Comparison of ENCODE assay signal across 1 cellular context in genomic region chr2:61416871-61417645, GRCh38.
TF ChIP-seq lines count a peak whose summit lies in the region.

No MANE protein-coding gene starts in this region.

TF ChIP-seq in HepG2, 621 proteins besides CTCF, POLR2A, EP300 and RAD21 (continued from another document):
- TF ChIP-seq ZNF18 (CRISPR knock-in tag; IDR thresholded peaks at IDR 0.05; ENCODE audit: insufficient replicate concordance) = peak; percentile 27
- TF ChIP-seq ZNF878 (CRISPR knock-in tag; IDR thresholded peaks at IDR 0.05) = no peak
- no peak for TF ChIP-seq CHD4 (IDR thresholded peaks at IDR 0.05; ENCODE audit: borderline replicate concordance, low read length)
- TF ChIP-seq RXRA (CRISPR knock-in tag; IDR thresholded peaks at IDR 0.05) = no peak
- TF ChIP-seq NAIF1 (CRISPR knock-in tag; IDR thresholded peaks at IDR 0.05; ENCODE audit: borderline replicate concordance) = no peak
- TF ChIP-seq SNAPC4 (CRISPR knock-in tag; IDR thresholded peaks at IDR 0.05) = no peak
- TF ChIP-seq ZHX1 (CRISPR knock-in tag; IDR thresholded peaks at IDR 0.05; ENCODE audit: low read depth) = no peak
- no peak for TF ChIP-seq PRDM4 (CRISPR knock-in tag; IDR thresholded peaks at IDR 0.05; ENCODE audit: borderline replicate concordance)
- no peak for TF ChIP-seq ZNF260 (CRISPR knock-in tag; IDR thresholded peaks at IDR 0.05; ENCODE audit: borderline replicate concordance, low read depth)
- TF ChIP-seq ZNF235 (CRISPR knock-in tag; IDR thresholded peaks at IDR 0.05; ENCODE audit: borderline replicate concordance) = no peak
- no peak for TF ChIP-seq ZNF607 (CRISPR knock-in tag; IDR thresholded peaks at IDR 0.05; ENCODE audit: borderline replicate concordance)
- no peak for TF ChIP-seq RNF219 (CRISPR knock-in tag; IDR thresholded peaks at IDR 0.05)
- no peak for TF ChIP-seq ZNF639 (CRISPR knock-in tag; conservative IDR thresholded peaks at IDR 0.05)
- TF ChIP-seq CEBPZ (IDR thresholded peaks at IDR 0.05; ENCODE audit: low read length) = no peak
- no peak for TF ChIP-seq ZNF768 (CRISPR knock-in tag; IDR thresholded peaks at IDR 0.05)
- peak; percentile 48; the same call in 1 of the 2 replicates for TF ChIP-seq MAFF (IDR thresholded peaks at IDR 0.05; ENCODE audit: low read depth, low read length)
